In the genomic region with DNA sequence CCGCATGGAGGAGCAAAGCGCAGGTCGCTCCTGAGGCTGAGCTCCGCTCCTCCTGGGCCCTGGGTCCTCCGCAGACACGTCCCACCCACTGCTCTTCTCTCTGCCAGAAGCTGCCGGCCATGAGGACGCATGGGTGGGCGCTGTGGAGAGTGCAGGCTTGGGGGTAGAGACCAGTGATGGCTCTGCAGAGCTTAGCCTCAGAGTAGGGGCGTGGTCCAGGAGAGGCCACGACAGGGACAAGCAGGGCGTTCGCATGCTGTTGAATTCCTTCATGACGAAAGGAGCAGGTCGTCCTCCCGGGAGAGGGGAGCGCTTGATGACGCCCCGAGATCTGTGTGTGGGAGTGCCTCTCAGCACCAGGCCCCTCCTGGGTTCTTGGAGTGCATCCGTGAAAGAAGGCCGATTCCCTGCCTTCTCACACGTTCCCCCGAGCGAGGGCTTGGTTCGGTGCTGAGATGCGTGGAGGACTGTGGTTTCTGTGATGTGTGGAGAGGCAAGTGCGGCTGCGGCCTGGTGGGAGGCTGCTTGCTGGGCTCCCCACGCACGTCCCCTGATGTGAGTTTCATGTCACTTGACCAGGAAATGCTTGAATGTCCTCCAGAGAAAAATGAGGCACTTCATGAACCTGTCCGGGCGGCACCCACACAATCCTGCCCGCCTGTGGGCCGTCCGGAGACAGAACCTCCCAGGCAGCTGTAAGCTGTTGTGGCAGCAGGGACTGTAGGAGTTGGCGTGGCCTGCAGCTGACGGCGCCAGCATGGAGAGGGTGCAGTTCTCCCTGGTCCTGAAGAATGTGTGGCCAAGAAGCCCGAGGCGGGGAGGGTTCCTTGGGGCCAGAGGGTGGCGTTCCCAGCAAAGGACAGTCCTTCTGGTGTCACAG, we compare ENCODE assay signal across 9 cellular contexts. TPM values are rescaled to one million over a fixed set of nuclear protein-coding genes. Genes with fewer than 3 reads are reported as not detected.
A peak's percentile ranks its signal among the peaks of the same experiment; 100 is the strongest.
DNase-seq lines count a peak whose midpoint lies in the region; ATAC-seq and TF ChIP-seq lines count a peak whose summit lies in the region.
"Had no signal": no experiment of that assay in that cellular context is flagged by ENCODE, and none has a peak within 500 bp of the region (broad histone marks: within the 10 kb centered on the region; RNA-seq: fewer than 3 reads in every experiment).

No MANE protein-coding gene starts in this region.

- H3K36me3 Mint-ChIP-seq in naive thymus-derived CD4-positive, alpha-beta T cell = peaks cover 7 to 33% (median 27%) of the 10 kb centered on the region in 5 donors

- no TSS peak for BruUV-seq in A673 (replicated peaks; lab: Mats Ljungman, UMichigan)

- no peak for DNase-seq in A673 (ENCODE audit: low spot score)
- no peak for DNase-seq in LNCaP clone FGC (ENCODE audit: low read depth)
- peak in 3 of 10 donors; percentile 22 to 56 (median 32) for DNase-seq in dorsolateral prefrontal cortex
- DNase-seq in naive thymus-derived CD4-positive, alpha-beta T cell = no peak
- DNase-seq in NCI-H2171 (lab: John Stamatoyannopoulos, UW) = no peak
- no peak for DNase-seq in COLO829 (ENCODE audit: low spot score)

- peak overlapping the region; percentile 77 to 99 (median 91) for H3K27ac Mint-ChIP-seq in naive thymus-derived CD4-positive, alpha-beta T cell

- H3K36me3 ChIP-seq in A673 (ENCODE audit: insufficient read depth, low read length, poor library complexity, severe bottlenecking) = peaks cover 50% of the 10 kb centered on the region
- peaks cover 18 to 41% (median 27%) of the 10 kb centered on the region in 3 experiments for H3K36me3 ChIP-seq in naive thymus-derived CD4-positive, alpha-beta T cell (ENCODE audit: control insufficient read depth in 2 of 3, insufficient read depth in 3 of 3, low read length in 3 of 3)

- peaks cover 35% of the 10 kb centered on the region for H3K4me1 ChIP-seq in A673 (ENCODE audit: insufficient read depth, low read length, poor library complexity, severe bottlenecking)
- peaks cover 47 to 56% of the 10 kb centered on the region in 2 donors for H3K4me1 ChIP-seq in naive thymus-derived CD4-positive, alpha-beta T cell (ENCODE audit: control insufficient read depth in 2 of 2, insufficient read depth in 2 of 2, low read length in 2 of 2)

- no peak for TF ChIP-seq CTCF in A673 (conservative IDR thresholded peaks at IDR 0.05; ENCODE audit: low read depth, low read length)
- no peak for TF ChIP-seq CTCF in LNCaP clone FGC (IDR thresholded peaks at IDR 0.05; ENCODE audit: control insufficient read depth, extremely low read depth, insufficient read depth)
- TF ChIP-seq CTCF in dorsolateral prefrontal cortex (IDR thresholded peaks at IDR 0.05 in 54 of 56, conservative IDR thresholded peaks at IDR 0.05 in 2 of 56; ENCODE audit: low read depth in 1 of 56, partially characterized antibody in 56 of 56) = no peak

- H3K9me3 Mint-ChIP-seq in naive thymus-derived CD4-positive, alpha-beta T cell = peaks cover 0 to 10% (median 0%) of the 10 kb centered on the region in 11 donors

- H3K4me3 Mint-ChIP-seq in naive thymus-derived CD4-positive, alpha-beta T cell = peak overlapping the region; percentile 82 to 100 (median 97)

- H3K27me3 ChIP-seq in A673 (replicated peaks; ENCODE audit: insufficient read depth, low read depth, low read length, poor library complexity) = no peaks in the 10 kb centered on the region
- no peaks in the 10 kb centered on the region for H3K27me3 ChIP-seq in dorsolateral prefrontal cortex
- no peaks in the 10 kb centered on the region for H3K27me3 ChIP-seq in naive thymus-derived CD4-positive, alpha-beta T cell (ENCODE audit: control insufficient read depth in 2 of 2, insufficient read depth in 2 of 2, low read length in 2 of 2)

- intact Hi-C loops in A673 (cut with micrococcal nuclease; ENCODE audit: unreplicated experiment) (no loop called here), dorsolateral prefrontal cortex (cut with DNase I) (no loop called here)
- intact Hi-C loops in naive thymus-derived CD4-positive, alpha-beta T cell (cut with micrococcal nuclease) = loop anchor here in 1 of 2 donors (1.0 kb wide), 1 partner anchor 12 kb away; no protein-coding TSS in a partner anchor

- peaks cover 40 to 70% (median 57%) of the 10 kb centered on the region in 7 donors for H3K4me1 Mint-ChIP-seq in naive thymus-derived CD4-positive, alpha-beta T cell

- H3K9me3 ChIP-seq in A673 (ENCODE audit: low read depth, low read length, poor library complexity, severe bottlenecking) = no peaks in the 10 kb centered on the region
- H3K9me3 ChIP-seq in naive thymus-derived CD4-positive, alpha-beta T cell (ENCODE audit: control insufficient read depth in 2 of 3, low read length in 3 of 3) = no peaks in the 10 kb centered on the region

- ATAC-seq in naive thymus-derived CD4-positive, alpha-beta T cell = no peak
- ATAC-seq in GM18517 (IDR thresholded peaks at IDR 0.05; ENCODE audit: unreplicated experiment) (no peak), HG02938 (IDR thresholded peaks at IDR 0.05; ENCODE audit: unreplicated experiment) (no peak)

- peaks cover 0 to 5% (median 0%) of the 10 kb centered on the region in 5 donors for H3K27me3 Mint-ChIP-seq in naive thymus-derived CD4-positive, alpha-beta T cell

- H3K4me3 ChIP-seq in A673 (ENCODE audit: low read depth, low read length, poor library complexity, severe bottlenecking) (peak overlapping the region; percentile 96), LNCaP clone FGC (ENCODE audit: low read depth, low read length) (peak overlapping the region; percentile 90), dorsolateral prefrontal cortex (peak overlapping the region in 40 of 59 donors; percentile 1 to 99 (median 42))
- peak overlapping the region; percentile 53 for H3K4me3 ChIP-seq in naive thymus-derived CD4-positive, alpha-beta T cell (ENCODE audit: low read length)

- H3K27ac ChIP-seq in A673 (ENCODE audit: low read depth, low read length, poor library complexity, severe bottlenecking) (peak overlapping the region; percentile 88), dorsolateral prefrontal cortex (peak overlapping the region in 54 of 59 donors; percentile 1 to 88 (median 71))
- H3K27ac ChIP-seq in naive thymus-derived CD4-positive, alpha-beta T cell (ENCODE audit: low read depth, low read length) = peak overlapping the region; percentile 93

- POLR2A ChIA-PET in A673 (lab: Charles Lee; ENCODE audit: low non-redundant PET) = no interaction called here
- POLR2A ChIA-PET in naive thymus-derived CD4-positive, alpha-beta T cell (lab: Charles Lee) = interaction anchor here (1.0 to 9.7 kb wide), 5 partner anchors 14 to 41 kb away, joined by 3 to 163 read pairs (median 37); a partner anchor contains a TSS

- CTCF ChIA-PET in A673 (lab: Charles Lee) = no interaction called here
- CTCF ChIA-PET in naive thymus-derived CD4-positive, alpha-beta T cell (lab: Charles Lee) = interaction anchor here (0.7 kb wide), 1 partner anchor 152 kb away, joined by 3 read pairs; no protein-coding TSS in a partner anchor

RNA-seq across cellular contexts. Expression of a gene that starts 4.5 kb away (rescaled TPM):
- total RNA-seq in A673 (2021) (186 and 187 TPM in 2 replicates), dorsolateral prefrontal cortex (10 to 100 TPM; 27.0 to 68.4 (median 48.2) TPM)
- 100 to 1,000 TPM; 131 to 150 (median 133) TPM for total RNA-seq in naive thymus-derived CD4-positive, alpha-beta T cell
- polyA plus RNA-seq in naive thymus-derived CD4-positive, alpha-beta T cell = 10 to 100 TPM; 22.3 to 34.5 TPM

RNA-seq across cellular contexts. Expression of a gene that starts 5.0 kb away (rescaled TPM):
- total RNA-seq in A673 (2021) = 73.7 and 75.9 TPM in 2 replicates
- 10 to 100 TPM; 32.8 to 66.7 (median 46.1) TPM for total RNA-seq in dorsolateral prefrontal cortex
- 10 to 100 TPM; 32.9 to 65.0 (median 50.2) TPM for total RNA-seq in naive thymus-derived CD4-positive, alpha-beta T cell
- polyA plus RNA-seq in naive thymus-derived CD4-positive, alpha-beta T cell = 100 to 1,000 TPM in 1 of 2 donors, 10 to 100 TPM in 1; 79.5 to 123 TPM

RNA-seq across cellular contexts. Expression of a gene that starts 8.0 kb away (rescaled TPM):
- 15.1 and 16.3 TPM in 2 replicates for total RNA-seq in A673 (2021)
- total RNA-seq in dorsolateral prefrontal cortex = 10 to 100 TPM in 40 of 120 experiments, 1 to 10 TPM in 79, not detected in 1; 2.5 to 24.6 (median 7.6) TPM
- total RNA-seq in naive thymus-derived CD4-positive, alpha-beta T cell = 10 to 100 TPM in 2 of 5 experiments, 1 to 10 TPM in 2, under 1 TPM in 1; 0.37 to 12.9 (median 4.6) TPM
- polyA plus RNA-seq in naive thymus-derived CD4-positive, alpha-beta T cell = not detected

RNA-seq across cellular contexts. Expression of a gene that starts 15.1 kb away (rescaled TPM):
- 0.73 TPM in 1 of 2 replicates, not detected in the other for total RNA-seq in A673 (2021)
- 1 to 10 TPM in 34 of 120 experiments, under 1 TPM in 34, not detected in 52; 0.43 to 2.3 (median 1.0) TPM for total RNA-seq in dorsolateral prefrontal cortex
- under 1 TPM in 3 of 5 experiments, not detected in 2; 0.24 to 0.41 (median 0.27) TPM for total RNA-seq in naive thymus-derived CD4-positive, alpha-beta T cell
- polyA plus RNA-seq in naive thymus-derived CD4-positive, alpha-beta T cell = under 1 TPM in 1 of 2 donors, not detected in 1; 0.54 TPM
- total RNA-seq: mononuclear cell had no signal

RNA-seq across cellular contexts. Expression of a gene that starts 40.9 kb away (rescaled TPM):
- total RNA-seq in A673 (2021) (not detected in 2 replicates), dorsolateral prefrontal cortex (1 to 10 TPM in 12 of 120 experiments, under 1 TPM in 101, not detected in 7; 0.16 to 1.5 (median 0.55) TPM)
- 1 to 10 TPM in 1 of 5 experiments, under 1 TPM in 3, not detected in 1; 0.14 to 3.9 (median 0.45) TPM for total RNA-seq in naive thymus-derived CD4-positive, alpha-beta T cell
- under 1 TPM; 0.14 to 0.44 TPM for polyA plus RNA-seq in naive thymus-derived CD4-positive, alpha-beta T cell

Comparison
In these comparisons a context has a peak if more than half of its experiments do, and no peak if none do; other contexts are left out.
1. H3K4me3 ChIP-seq: peak in every context shown above with its lines; median percentile 96 in A673; 90 in LNCaP clone FGC; 53 in naive thymus-derived CD4-positive, alpha-beta T cell; 42 in dorsolateral prefrontal cortex.